ENCODE assay signal across 13 cellular contexts in genomic region chr15:79919090-79919748, GRCh38. TPM values are rescaled to one million over a fixed set of nuclear protein-coding genes. Genes with fewer than 3 reads are reported as not detected.
"Had no signal": no experiment of that assay in that cellular context is flagged by ENCODE, and none has a peak within 500 bp of the region (broad histone marks: within the 10 kb centered on the region; RNA-seq: fewer than 3 reads in every experiment).

No MANE protein-coding gene starts in this region.

- H3K27me3 ChIP-seq: pancreas, uterus had no signal

- H3K27ac ChIP-seq: lower lobe of right lung, pancreas, uterus had no signal

- H3K4me3 ChIP-seq: lower lobe of right lung, pancreas, uterus had no signal

- H3K27ac Mint-ChIP-seq: dendritic cell treated with granulocyte-macrophage colony-stimulating factor and Interleukin-4, amounts not matched to agents 40 ng/mL and 50 ng/mL, for 4 days; mesothelial cell of epicardium had no signal

- H3K36me3 ChIP-seq: lower lobe of right lung, uterus had no signal

- H3K4me1 ChIP-seq: uterus had no signal

- DNase-seq: activated CD4-positive, CD25-positive, alpha-beta regulatory T cell; activated naive CD4-positive, alpha-beta T cell treated with Interleukin-2 at 50 U/mL for 16 hours; hypothalamus; left cardiac atrium; lower lobe of right lung; T-helper 2 cell; uterus had no signal

- H3K4me3 Mint-ChIP-seq: central memory CD8-positive, alpha-beta T cell; dendritic cell treated with granulocyte-macrophage colony-stimulating factor and Interleukin-4, amounts not matched to agents 40 ng/mL and 50 ng/mL, for 4 days; mesothelial cell of epicardium had no signal

- H3K9me3 ChIP-seq: pancreas had no signal

- H3K27me3 Mint-ChIP-seq: central memory CD8-positive, alpha-beta T cell had no signal

- ATAC-seq: left cardiac atrium, lower lobe of right lung, pancreas had no signal

RNA-seq across cellular contexts. Expression of gene BCL2A1, which starts 51.8 kb away (rescaled TPM):
- total RNA-seq: glomerular endothelial cell, renal cortical epithelial cell had no signal
